ENCODE assay signal across 8 cellular contexts in genomic region chr7:36391436-36392198, GRCh38. TPM values are rescaled to one million over a fixed set of nuclear protein-coding genes. Genes with fewer than 3 reads are reported as not detected.
DNase-seq lines count a peak whose midpoint lies in the region; ATAC-seq and TF ChIP-seq lines count a peak whose summit lies in the region.

No MANE protein-coding gene starts in this region.

- H3K27ac ChIP-seq in HEK293 (ENCODE audit: extremely low read depth, low read depth, low read length) (no peak overlapping the region), heart right ventricle (no peak overlapping the region)

- H3K36me3 ChIP-seq in HEK293 (ENCODE audit: control insufficient read depth in 2 of 2, insufficient read depth in 1 of 2, low read length in 2 of 2) (peaks cover 6 to 14% of the 10 kb centered on the region in 2 experiments; a peak in 2 of 3 replicates), heart right ventricle (peaks cover 0 to 3% (median 0%) of the 10 kb centered on the region in 9 donors)

- H3K27ac Mint-ChIP-seq in activated T-cell treated with anti-CD3 and anti-CD28 coated beads, Interleukin-2, amount 50 U/mL, for 24 hours, result peak overlapping the region; percentile 69
- peak overlapping the region; percentile 7 for H3K27ac Mint-ChIP-seq in stimulated activated effector memory CD8-positive, alpha-beta T cell treated with anti-CD3 and anti-CD28 coated beads, Interleukin-12 subunit alpha, Interleukin-12 subunit beta, amount 100 ng/mL, for 72 hours

- no peak for DNase-seq in activated T-cell treated with anti-CD3 and anti-CD28 coated beads, Interleukin-2, amount 50 U/mL, for 24 hours
- DNase-seq in activated T-cell treated with anti-CD3 and anti-CD28 coated beads for 4 hours (no peak), NCI-H2029 treated with DMSO at 0.1 percent for 48 hours (lab: John Stamatoyannopoulos, UW) (peak; percentile 57), dermis blood vessel endothelial cell (peak; percentile 35), heart right ventricle (no peak)
- no peak for DNase-seq in stimulated activated effector memory CD8-positive, alpha-beta T cell treated with anti-CD3 and anti-CD28 coated beads, Interleukin-12 subunit alpha, Interleukin-12 subunit beta, amount 100 ng/mL, for 72 hours (ENCODE audit: low spot score in 2 of 2)
- DNase-seq in activated CD8-positive, alpha-beta memory T cell treated with anti-CD3 and anti-CD28 coated beads, Interleukin-2, amount 50 U/mL, for 48 hours, result no peak

- TF ChIP-seq CTCF in HEK293 (tag by site-specific recombination; IDR thresholded peaks at IDR 0.05) (no peak), heart right ventricle (IDR thresholded peaks at IDR 0.05) (no peak)

- H3K27me3 Mint-ChIP-seq in activated T-cell treated with anti-CD3 and anti-CD28 coated beads, Interleukin-2, amount 50 U/mL, for 24 hours, result peaks cover 9% of the 10 kb centered on the region

- POLR2A ChIA-PET in HEK293 (lab: Yijun Ruan, JAX), result interaction anchor here (0.5 to 2.1 kb wide), 3 partner anchors 25 to 697 kb away, joined by 3 to 8 read pairs (median 3); a partner anchor contains a TSS

- H3K4me3 Mint-ChIP-seq in activated T-cell treated with anti-CD3 and anti-CD28 coated beads, Interleukin-2, amount 50 U/mL, for 24 hours, result peak overlapping the region; percentile 94
- H3K4me3 Mint-ChIP-seq in stimulated activated effector memory CD8-positive, alpha-beta T cell treated with anti-CD3 and anti-CD28 coated beads, Interleukin-12 subunit alpha, Interleukin-12 subunit beta, amount 100 ng/mL, for 72 hours, result peak overlapping the region; percentile 84

- H3K9me3 ChIP-seq in HEK293 (ENCODE audit: control insufficient read depth, insufficient read depth, low read depth, low read length) (no peaks in the 10 kb centered on the region; the same call in 1 of the 2 replicates), heart right ventricle (peaks cover 0 to 8% (median 0%) of the 10 kb centered on the region in 11 donors)

- H3K4me1 ChIP-seq in HEK293 (ENCODE audit: control insufficient read depth, insufficient read depth, low read length) (0 out of 2 replicates have a peak, but pooled peaks cover 11% of the 10 kb centered on the region), heart right ventricle (peaks cover 2 to 30% (median 18%) of the 10 kb centered on the region in 9 donors)

- peaks cover 0 to 3% (median 0%) of the 10 kb centered on the region in 7 donors for H3K27me3 ChIP-seq in heart right ventricle

- ATAC-seq in stimulated activated effector memory CD8-positive, alpha-beta T cell treated with anti-CD3 and anti-CD28 coated beads, Interleukin-12 subunit alpha, Interleukin-12 subunit beta, amount 100 ng/mL, for 72 hours, result peak; percentile 78
- ATAC-seq in heart right ventricle, result no peak

- intact Hi-C loops in heart right ventricle (cut with DNase I), result no loop called here

- peaks cover 23% of the 10 kb centered on the region for H3K36me3 Mint-ChIP-seq in activated T-cell treated with anti-CD3 and anti-CD28 coated beads, Interleukin-2, amount 50 U/mL, for 24 hours (ENCODE audit: low read depth)
- H3K36me3 Mint-ChIP-seq in stimulated activated effector memory CD8-positive, alpha-beta T cell treated with anti-CD3 and anti-CD28 coated beads, Interleukin-12 subunit alpha, Interleukin-12 subunit beta, amount 100 ng/mL, for 72 hours, result peaks cover 17% of the 10 kb centered on the region

- H3K9me3 Mint-ChIP-seq in activated T-cell treated with anti-CD3 and anti-CD28 coated beads, Interleukin-2, amount 50 U/mL, for 24 hours, result peaks cover 6% of the 10 kb centered on the region
- no peaks in the 10 kb centered on the region for H3K9me3 Mint-ChIP-seq in stimulated activated effector memory CD8-positive, alpha-beta T cell treated with anti-CD3 and anti-CD28 coated beads, Interleukin-12 subunit alpha, Interleukin-12 subunit beta, amount 100 ng/mL, for 72 hours

- H3K4me1 Mint-ChIP-seq in activated T-cell treated with anti-CD3 and anti-CD28 coated beads, Interleukin-2, amount 50 U/mL, for 24 hours (ENCODE audit: low read depth), result peaks cover 33% of the 10 kb centered on the region
- H3K4me1 Mint-ChIP-seq in stimulated activated effector memory CD8-positive, alpha-beta T cell treated with anti-CD3 and anti-CD28 coated beads, Interleukin-12 subunit alpha, Interleukin-12 subunit beta, amount 100 ng/mL, for 72 hours, result peaks cover 23% of the 10 kb centered on the region

- CTCF ChIA-PET in HEK293 (lab: Yijun Ruan, JAX), result interaction anchor here (0.6 to 5.9 kb wide), 3 partner anchors 25 to 263 kb away, joined by 3 to 26 read pairs (median 5); a partner anchor contains a TSS

- peak overlapping the region; percentile 97 for H3K4me3 ChIP-seq in HEK293 (ENCODE audit: low read depth, low read length)
- H3K4me3 ChIP-seq in heart right ventricle, result peak overlapping the region in 1 of 10 donors; percentile 87

- WGBS in heart right ventricle, 2 donors, result 34 to 43% methylated on average over 10 of the region's 10 CpGs

TF ChIP-seq in HEK293, 187 proteins besides CTCF, POLR2A, EP300 and RAD21:
- peak; percentile 83 for TF ChIP-seq ZNF600 (tag by site-specific recombination; IDR thresholded peaks at IDR 0.05)
- TF ChIP-seq ZNF510 (tag by site-specific recombination; IDR thresholded peaks at IDR 0.05; ENCODE audit: insufficient replicate concordance), result no peak
- peak; percentile 39; the same call in 1 of the 2 replicates for TF ChIP-seq PRDM1 (tag by site-specific recombination; IDR thresholded peaks at IDR 0.05)
- no peak for TF ChIP-seq ZNF658 (tag by site-specific recombination; IDR thresholded peaks at IDR 0.05)

RNA-seq across cellular contexts. Expression of gene ANLN, which starts 2.0 kb away (rescaled TPM):
- 21.6 and 95.5 TPM in 2 replicates for total RNA-seq in dermis blood vessel endothelial cell
- total RNA-seq in heart right ventricle, result 10 to 100 TPM in 1 of 10 donors, 1 to 10 TPM in 9; 1.3 to 13.4 (median 2.1) TPM
- polyA plus RNA-seq in heart right ventricle, result under 1 TPM; 0.38 to 0.51 TPM

Comparison
In these comparisons a context has a peak if more than half of its experiments do, and no peak if none do; other contexts are left out.
1. DNase-seq: peak in NCI-H2029 treated with DMSO at 0.1 percent for 48 hours (single experiment) and dermis blood vessel endothelial cell (single experiment); none in activated T-cell treated with anti-CD3 and anti-CD28 coated beads, Interleukin-2, amount 50 U/mL, for 24 hours (single experiment), activated T-cell treated with anti-CD3 and anti-CD28 coated beads for 4 hours (single experiment), stimulated activated effector memory CD8-positive, alpha-beta T cell treated with anti-CD3 and anti-CD28 coated beads, Interleukin-12 subunit alpha, Interleukin-12 subunit beta, amount 100 ng/mL, for 72 hours (0 of 2), heart right ventricle (0 of 2) and activated CD8-positive, alpha-beta memory T cell treated with anti-CD3 and anti-CD28 coated beads, Interleukin-2, amount 50 U/mL, for 48 hours (single experiment).